In genomic region chr17:41784207-41784744, GRCh38 we compare ENCODE assay signal across 6 cellular contexts. TPM values are rescaled to one million over a fixed set of nuclear protein-coding genes. Genes with fewer than 3 reads are reported as not detected.
DNase-seq lines count a peak whose midpoint lies in the region; ATAC-seq and TF ChIP-seq lines count a peak whose summit lies in the region.

No MANE protein-coding gene starts in this region.

- H3K18ac ChIP-seq in H9 (ENCODE audit: insufficient read length, low read depth, low read length) (peak overlapping the region; percentile 45), neuronal stem cell (ENCODE audit: low read length) (peak overlapping the region; percentile 78)

- H3K36me3 ChIP-seq in brain microvascular endothelial cell (replicated peaks) (no peaks in the 10 kb centered on the region), neuronal stem cell (replicated peaks in 1 of 2; ENCODE audit: control insufficient read depth in 2 of 2, insufficient read depth in 2 of 2, low read length in 2 of 2) (no peaks in the 10 kb centered on the region), tibial artery (no peaks in the 10 kb centered on the region)

- H3K36me3 Mint-ChIP-seq in H9 (ENCODE audit: insufficient read depth in 1 of 3, low read depth in 3 of 3) = peaks cover 8 to 16% (median 15%) of the 10 kb centered on the region in 3 experiments
- H3K36me3 Mint-ChIP-seq in activated naive CD4-positive, alpha-beta T cell treated with anti-CD3 and anti-CD28 coated beads, Interleukin-2, amount 50 U/mL, for 72 hours = no peaks in the 10 kb centered on the region

- no CpG with 5 or more reads among the region's 6 CpGs for WGBS in H9 (ENCODE audit: extremely low coverage, insufficient read length, low lambda C conversion rate)
- no CpG with 5 or more reads among the region's 6 CpGs for WGBS in neuronal stem cell (ENCODE audit: extremely low coverage in 2 of 2, insufficient read length in 2 of 2, insufficient replicate concordance in 1 of 2), 2 donors

- DNase-seq in H9 (peak; percentile 86), brain microvascular endothelial cell (peak; percentile 65), neuronal stem cell (ENCODE audit: low spot score) (no peak), tibial artery (no peak), NCI-H2081 (lab: John Stamatoyannopoulos, UW) (no peak)
- no peak for DNase-seq in activated naive CD4-positive, alpha-beta T cell treated with anti-CD3 and anti-CD28 coated beads, Interleukin-2, amount 50 U/mL, for 72 hours (ENCODE audit: low spot score in 2 of 2)

- H3K27me3 Mint-ChIP-seq in H9 (ENCODE audit: low read depth) = no peaks in the 10 kb centered on the region

- peak overlapping the region; percentile 77 to 92 for H3K4me3 Mint-ChIP-seq in H9

- H2BK5ac ChIP-seq in H9 (ENCODE audit: insufficient read length, low read length) (no peak overlapping the region), neuronal stem cell (ENCODE audit: low read length) (peak overlapping the region; percentile 72)

- H3K23ac ChIP-seq in H9 (ENCODE audit: insufficient read length, low read depth, low read length) (no peak overlapping the region), neuronal stem cell (ENCODE audit: low read depth, low read length, poor library complexity) (no peak overlapping the region)

- 0 out of 2 replicates have a peak overlapping the region, but pooled peaks have one; percentile 26 for H3K14ac ChIP-seq in H9 (ENCODE audit: insufficient read depth, low read length)
- no peak overlapping the region for H3K14ac ChIP-seq in neuronal stem cell (ENCODE audit: low read length)

- intact Hi-C loops in tibial artery (cut with DNase I; ENCODE audit: low total_unique reads) = no loop called here

- H4K5ac ChIP-seq in H9 (ENCODE audit: insufficient read length, low read depth, low read length) = no peak overlapping the region

- H3K9me3 Mint-ChIP-seq in H9 = no peaks in the 10 kb centered on the region; a peak in 1 of 5 replicates
- H3K9me3 Mint-ChIP-seq in activated naive CD4-positive, alpha-beta T cell treated with anti-CD3 and anti-CD28 coated beads, Interleukin-2, amount 50 U/mL, for 72 hours = no peaks in the 10 kb centered on the region

- H3K4me1 ChIP-seq in H9 (ENCODE audit: insufficient read depth, low read length) (peaks cover 2% of the 10 kb centered on the region; the same call in 1 of the 2 replicates), neuronal stem cell (ENCODE audit: control insufficient read depth in 2 of 2, insufficient read depth in 1 of 2, low read depth in 1 of 2, low read length in 2 of 2) (peaks cover 9 to 21% of the 10 kb centered on the region in 2 donors), tibial artery (peaks cover 0 to 47% (median 26%) of the 10 kb centered on the region in 4 donors)

- no peak overlapping the region for H2BK20ac ChIP-seq in H9 (ENCODE audit: low read depth, low read length, poor library complexity, severe bottlenecking)

- peak overlapping the region; percentile 81 for H3K4me3 ChIP-seq in brain microvascular endothelial cell (ENCODE audit: low read depth, low read length)
- peak overlapping the region; percentile 18 to 66 for H3K4me3 ChIP-seq in neuronal stem cell (ENCODE audit: low read length in 2 of 2)
- H3K4me3 ChIP-seq in tibial artery = peak overlapping the region in 1 of 2 donors; percentile 72

- H3K79me2 ChIP-seq in H9 (ENCODE audit: insufficient read depth, low read length) = no peaks in the 10 kb centered on the region; the same call in 1 of the 2 replicates

- H3K4me1 Mint-ChIP-seq in H9 = peaks cover 32 to 46% of the 10 kb centered on the region in 2 experiments

- peak overlapping the region; percentile 98 to 99 (median 98) for H3K27ac Mint-ChIP-seq in H9
- H3K27ac Mint-ChIP-seq in activated naive CD4-positive, alpha-beta T cell treated with anti-CD3 and anti-CD28 coated beads, Interleukin-2, amount 50 U/mL, for 72 hours = no peak overlapping the region

- in situ Hi-C loops in brain microvascular endothelial cell (cut with HindIII; ENCODE audit: low pct_ligation_motif_present, low sequenced_read_pairs) = no loop called here

- H3K9ac ChIP-seq in H9 (ENCODE audit: extremely low read depth, insufficient read length, low read length) = peak overlapping the region; percentile 17
- H3K9ac ChIP-seq in neuronal stem cell (ENCODE audit: low read depth, low read length, poor library complexity) = no peak overlapping the region

- H2AFZ ChIP-seq in H9 (ENCODE audit: low read length) (no peak overlapping the region), neuronal stem cell (ENCODE audit: low read length) (peak overlapping the region; percentile 83)

- H4K8ac ChIP-seq in H9 (replicated peaks; ENCODE audit: insufficient read length, low read depth, low read length) = no peak overlapping the region
- H4K8ac ChIP-seq in neuronal stem cell (ENCODE audit: low read depth, low read length) = no peak overlapping the region

- H3K79me1 ChIP-seq in H9 (ENCODE audit: insufficient read depth, low read depth, low read length, poor library complexity, severe bottlenecking) (no peaks in the 10 kb centered on the region), neuronal stem cell (ENCODE audit: low read depth, low read length) (peaks cover 2% of the 10 kb centered on the region)

- H3K27ac ChIP-seq in H9 (ENCODE audit: insufficient read length, low read depth, low read length) (no peak overlapping the region), brain microvascular endothelial cell (no peak overlapping the region), neuronal stem cell (replicated peaks; ENCODE audit: low read length) (peak overlapping the region; percentile 94), tibial artery (no peak overlapping the region)

- no peak overlapping the region for H4K91ac ChIP-seq in H9 (ENCODE audit: insufficient read length, low read depth, low read length)
- no peak overlapping the region for H4K91ac ChIP-seq in neuronal stem cell (ENCODE audit: low read depth, low read length, poor library complexity)

- peaks cover 8% of the 10 kb centered on the region for H3K23me2 ChIP-seq in H9 (ENCODE audit: insufficient read length, low read depth, low read length, poor library complexity, severe bottlenecking)

- no peak for ATAC-seq in activated naive CD4-positive, alpha-beta T cell treated with anti-CD3 and anti-CD28 coated beads, Interleukin-2, amount 50 U/mL, for 72 hours

- H3K4me2 ChIP-seq in H9 (ENCODE audit: insufficient read depth, insufficient read length, low read length) (peak overlapping the region; percentile 57), neuronal stem cell (ENCODE audit: insufficient read depth, low read length, poor library complexity, severe bottlenecking) (peak overlapping the region; percentile 93)

- H2AK5ac ChIP-seq in H9 (ENCODE audit: insufficient read length, low read length) (no peak overlapping the region), neuronal stem cell (ENCODE audit: low read depth, low read length) (peak overlapping the region; percentile 96)

- no peak overlapping the region for H3K4ac ChIP-seq in H9 (ENCODE audit: low read depth, low read length)
- H3K4ac ChIP-seq in neuronal stem cell (ENCODE audit: low read length) = no peak overlapping the region

- H3T11ph ChIP-seq in H9 (ENCODE audit: low read length) = no peak overlapping the region

- H3K56ac ChIP-seq in H9 (ENCODE audit: insufficient read length, low read depth, low read length) = no peak overlapping the region

- H3K9me3 ChIP-seq in H9 (ENCODE audit: control insufficient read depth, low read depth, low read length) (no peaks in the 10 kb centered on the region), neuronal stem cell (replicated peaks in 1 of 2; ENCODE audit: control insufficient read depth in 2 of 2, insufficient read depth in 1 of 2, low read depth in 1 of 2, low read length in 2 of 2) (no peaks in the 10 kb centered on the region), tibial artery (no peaks in the 10 kb centered on the region)

- H2BK120ac ChIP-seq in H9 (ENCODE audit: low read depth, low read length, poor library complexity, severe bottlenecking) (no peak overlapping the region), neuronal stem cell (ENCODE audit: low read depth, low read length) (peak overlapping the region; percentile 69)

- TF ChIP-seq CTCF in H9 (conservative IDR thresholded peaks at IDR 0.05) (no peak), brain microvascular endothelial cell (IDR thresholded peaks at IDR 0.05; ENCODE audit: low read depth, low read length, missing control alignments) (no peak), tibial artery (IDR thresholded peaks at IDR 0.05) (no peak)

- H2BK12ac ChIP-seq in H9 (ENCODE audit: insufficient read length, low read depth, low read length) (no peak overlapping the region), neuronal stem cell (ENCODE audit: low read length) (no peak overlapping the region)

- no peaks in the 10 kb centered on the region for H4K20me1 ChIP-seq in H9 (ENCODE audit: control insufficient read depth, insufficient read depth, insufficient read length)

- no peak overlapping the region for H2BK15ac ChIP-seq in H9 (ENCODE audit: low read depth, low read length)
- no peak overlapping the region for H2BK15ac ChIP-seq in neuronal stem cell (ENCODE audit: low read length)

- no peaks in the 10 kb centered on the region for H3K27me3 ChIP-seq in H9 (ENCODE audit: insufficient read depth, low read length)
- no peaks in the 10 kb centered on the region for H3K27me3 ChIP-seq in brain microvascular endothelial cell (replicated peaks)
- no peaks in the 10 kb centered on the region for H3K27me3 ChIP-seq in neuronal stem cell (ENCODE audit: control insufficient read depth in 3 of 3, insufficient read depth in 3 of 3, low read depth in 1 of 3, low read length in 3 of 3)
- H3K27me3 ChIP-seq in tibial artery = peaks cover 0 to 44% of the 10 kb centered on the region in 2 donors

RNA-seq across cellular contexts. Expression of gene JUP, which starts 2.2 kb away (rescaled TPM):
- 87.9 and 90.1 TPM in 2 replicates for total RNA-seq in H9 (2021)
- polyA plus RNA-seq in neuronal stem cell (2013, experiment 1 of 2) = 55.6 TPM
- polyA plus RNA-seq in neuronal stem cell (2013, experiment 2 of 2) = 57.2 TPM
- under 1 TPM; 0.39 to 0.72 TPM for total RNA-seq in activated naive CD4-positive, alpha-beta T cell treated with anti-CD3 and anti-CD28 coated beads, Interleukin-2, amount 50 U/mL, for 72 hours

RNA-seq across cellular contexts. Expression of gene P3H4, which starts 27.5 kb away (rescaled TPM):
- total RNA-seq in H9 (2021) = 22.9 and 24.0 TPM in 2 replicates
- polyA plus RNA-seq in neuronal stem cell (2013, experiment 1 of 2) = 36.9 TPM
- polyA plus RNA-seq in neuronal stem cell (2013, experiment 2 of 2) = 37.5 TPM
- total RNA-seq in activated naive CD4-positive, alpha-beta T cell treated with anti-CD3 and anti-CD28 coated beads, Interleukin-2, amount 50 U/mL, for 72 hours = 1 to 10 TPM; 1.1 to 1.8 TPM

RNA-seq across cellular contexts. Expression of gene FKBP10, which starts 28.5 kb away (rescaled TPM):
- 166 TPM in 2 replicates for total RNA-seq in H9 (2021)
- 166 TPM for polyA plus RNA-seq in neuronal stem cell (2013, experiment 1 of 2)
- 162 TPM for polyA plus RNA-seq in neuronal stem cell (2013, experiment 2 of 2)
- total RNA-seq in activated naive CD4-positive, alpha-beta T cell treated with anti-CD3 and anti-CD28 coated beads, Interleukin-2, amount 50 U/mL, for 72 hours = under 1 TPM in 1 of 2 donors, not detected in 1; 0.47 TPM

RNA-seq across cellular contexts. Expression of gene HAP1, which starts 49.8 kb away (rescaled TPM):
- total RNA-seq in H9 (2021) = 2.2 and 2.5 TPM in 2 replicates
- 1.5 TPM for polyA plus RNA-seq in neuronal stem cell (2013, experiment 1 of 2)
- 1.5 TPM for polyA plus RNA-seq in neuronal stem cell (2013, experiment 2 of 2)
- not detected for total RNA-seq in activated naive CD4-positive, alpha-beta T cell treated with anti-CD3 and anti-CD28 coated beads, Interleukin-2, amount 50 U/mL, for 72 hours

RNA-seq across cellular contexts. Expression of gene NT5C3B, which starts 51.8 kb away (rescaled TPM):
- 66.2 and 76.1 TPM in 2 replicates for total RNA-seq in H9 (2021)
- polyA plus RNA-seq in neuronal stem cell (2013, experiment 1 of 2) = 111 TPM
- 110 TPM for polyA plus RNA-seq in neuronal stem cell (2013, experiment 2 of 2)
- 10 to 100 TPM; 52.4 to 62.1 TPM for total RNA-seq in activated naive CD4-positive, alpha-beta T cell treated with anti-CD3 and anti-CD28 coated beads, Interleukin-2, amount 50 U/mL, for 72 hours

Comparison
In these comparisons a context has a peak if more than half of its experiments do, and no peak if none do; other contexts are left out.
1. DNase-seq: peak in H9 (single experiment) and brain microvascular endothelial cell (single experiment); none in neuronal stem cell (single experiment), tibial artery (0 of 2), activated naive CD4-positive, alpha-beta T cell treated with anti-CD3 and anti-CD28 coated beads, Interleukin-2, amount 50 U/mL, for 72 hours (0 of 2) and NCI-H2081 (0 of 2).
2. H3K27ac Mint-ChIP-seq: peak in H9 (3 of 3); none in activated naive CD4-positive, alpha-beta T cell treated with anti-CD3 and anti-CD28 coated beads, Interleukin-2, amount 50 U/mL, for 72 hours (0 of 2).
3. RNA of gene JUP, which starts 2.2 kb away (total RNA-seq): 87.9 to 90.1 TPM in H9; 0.39 to 0.72 TPM in activated naive CD4-positive, alpha-beta T cell treated with anti-CD3 and anti-CD28 coated beads, Interleukin-2, amount 50 U/mL, for 72 hours; every median in the first group is over 10 times any median in the second.
4. RNA of gene FKBP10, which starts 28.5 kb away (total RNA-seq): 166 TPM in H9; 0.47 TPM in activated naive CD4-positive, alpha-beta T cell treated with anti-CD3 and anti-CD28 coated beads, Interleukin-2, amount 50 U/mL, for 72 hours; every median in the first group is over 100 times any median in the second.